ENCODE assay signal across 8 cellular contexts in the genomic region with DNA sequence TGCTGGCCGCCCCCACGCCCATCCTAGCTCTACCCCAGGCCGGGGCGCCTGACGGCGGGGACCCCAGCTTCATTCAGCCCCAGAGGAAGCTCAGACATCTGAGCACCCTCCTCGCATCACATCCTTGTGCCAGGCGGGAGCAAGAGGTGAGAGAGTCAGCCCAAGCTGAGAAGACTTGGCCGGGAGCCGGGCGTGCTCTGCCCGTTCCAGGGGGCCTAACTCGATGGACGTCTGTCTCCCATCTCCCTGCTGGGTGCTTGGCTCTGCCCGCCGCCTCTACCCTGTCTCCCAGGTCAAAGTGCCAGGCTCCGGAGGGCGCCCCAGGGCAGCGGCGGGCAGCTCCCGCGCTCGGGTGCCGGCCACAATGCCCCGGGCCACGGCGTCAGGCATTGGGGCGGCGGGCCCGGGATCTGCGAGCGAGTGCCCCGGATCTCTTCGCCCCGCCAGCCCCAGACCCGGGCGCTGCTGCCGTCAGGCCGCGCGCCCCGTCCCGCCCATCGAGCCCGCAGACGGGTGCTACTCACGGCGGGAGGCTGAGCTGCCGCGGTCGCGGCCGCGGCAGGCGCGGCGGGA. TPM values are rescaled to one million over a fixed set of nuclear protein-coding genes. Genes with fewer than 3 reads are reported as not detected.
DNase-seq lines count a peak whose midpoint lies in the region; ATAC-seq, FAIRE-seq and TF ChIP-seq lines count a peak whose summit lies in the region.

No MANE protein-coding gene starts in this region.

- no peak overlapping the region for H3K27ac ChIP-seq in CD4-positive, alpha-beta memory T cell (ENCODE audit: low read depth, low read length)
- peak overlapping the region; percentile 34 for H3K27ac ChIP-seq in RWPE1
- H3K27ac ChIP-seq in endothelial cell of umbilical vein (ENCODE audit: insufficient read depth, low read depth, low read length) = no peak overlapping the region

- no peaks in the 10 kb centered on the region for H3K9me3 ChIP-seq in CD4-positive, alpha-beta memory T cell (ENCODE audit: control insufficient read depth in 1 of 2, low read length in 2 of 2)
- H3K9me3 ChIP-seq in endothelial cell of umbilical vein (replicated peaks; ENCODE audit: control insufficient read depth, insufficient read depth, low read length) = no peaks in the 10 kb centered on the region

- TF ChIP-seq POLR2A in endothelial cell of umbilical vein (IDR thresholded peaks at IDR 0.05; ENCODE audit: low read depth, low read length) = no peak

- dilution Hi-C loops in endothelial cell of umbilical vein (cut with MboI; ENCODE audit: extremely low pct_ligation_motif_present, low sequenced_read_pairs) = no loop called here

- H3K4me3 Mint-ChIP-seq in CD4-positive, alpha-beta memory T cell = peak overlapping the region; percentile 62 to 82 (median 73)
- peak overlapping the region; percentile 58 for H3K4me3 Mint-ChIP-seq in natural killer cell treated with Interleukin-12 subunit alpha and Interleukin-12 subunit beta and Interleukin-15 and Interleukin-18, amount 100 ng/mL, for 72 hours

- H3K4me2 ChIP-seq in endothelial cell of umbilical vein (ENCODE audit: insufficient read depth, low read length) = peak overlapping the region; percentile 57

- peaks cover 12% of the 10 kb centered on the region for H3K4me1 ChIP-seq in CD4-positive, alpha-beta memory T cell (ENCODE audit: insufficient read depth, low read length)
- peaks cover 6% of the 10 kb centered on the region for H3K4me1 ChIP-seq in endothelial cell of umbilical vein (ENCODE audit: control insufficient read depth, extremely low read depth, insufficient read depth, low read length)

- BruUV-seq in endothelial cell of umbilical vein (replicated peaks; lab: Mats Ljungman, UMichigan) = no TSS peak

- POLR2A ChIA-PET in CD4-positive, alpha-beta memory T cell (lab: Charles Lee; ENCODE audit: partially characterized antibody) = interaction anchor here (0.9 to 2.7 kb wide), 9 partner anchors 36 to 436 kb away, joined by 3 to 17 read pairs (median 6); a partner anchor contains a TSS
- POLR2A ChIA-PET in RWPE1 (lab: Yijun Ruan, JAX; ENCODE audit: low non-redundant PET) (interaction anchor here (0.6 kb wide), 1 partner anchor 914 kb away, joined by 4 read pairs; no protein-coding TSS in a partner anchor), endothelial cell of umbilical vein (lab: Charles Lee) (no interaction called here)

- intact Hi-C loops in CD4-positive, alpha-beta memory T cell (cut with micrococcal nuclease) = loop anchor here (1.0 kb wide), 3 partner anchors 101 to 436 kb away; no protein-coding TSS in a partner anchor
- intact Hi-C loops in endothelial cell of umbilical vein (cut with micrococcal nuclease) = loop anchor here (1.0 to 2.0 kb wide), 5 partner anchors 101 to 294 kb away; no protein-coding TSS in a partner anchor

- H3K27me3 ChIP-seq in CD4-positive, alpha-beta memory T cell (ENCODE audit: insufficient read depth, low read length) = no peaks in the 10 kb centered on the region
- peaks cover 18 to 24% of the 10 kb centered on the region in 2 experiments for H3K27me3 ChIP-seq in endothelial cell of umbilical vein (ENCODE audit: control insufficient read depth in 2 of 2, insufficient read depth in 2 of 2, low read length in 2 of 2)

- ATAC-seq in GM21528 (IDR thresholded peaks at IDR 0.05; ENCODE audit: low FRiP score, unreplicated experiment) = peak; percentile 21
- peak; percentile 66 to 71 for ATAC-seq in natural killer cell treated with Interleukin-12 subunit alpha and Interleukin-12 subunit beta and Interleukin-15 and Interleukin-18, amount 100 ng/mL, for 72 hours
- no peak for ATAC-seq in GM18907 (IDR thresholded peaks at IDR 0.05; ENCODE audit: unreplicated experiment)
- ATAC-seq in HG03457 (IDR thresholded peaks at IDR 0.05; ENCODE audit: unreplicated experiment) = no peak

- TF ChIP-seq CTCF in RWPE1 (conservative IDR thresholded peaks at IDR 0.05; ENCODE audit: low read depth) (no peak), endothelial cell of umbilical vein (IDR thresholded peaks at IDR 0.05; ENCODE audit: extremely low read depth in 1 of 2, insufficient read depth in 1 of 2, low read depth in 1 of 2, low read length in 2 of 2) (no peak)

- H3K4me1 Mint-ChIP-seq in CD4-positive, alpha-beta memory T cell = peaks cover 4 to 10% (median 5%) of the 10 kb centered on the region in 4 donors
- H3K4me1 Mint-ChIP-seq in natural killer cell treated with Interleukin-12 subunit alpha and Interleukin-12 subunit beta and Interleukin-15 and Interleukin-18, amount 100 ng/mL, for 72 hours (ENCODE audit: low read depth in 2 of 2) = peaks cover 5 to 7% of the 10 kb centered on the region in 2 donors

- peak overlapping the region in 1 of 7 donors; percentile 9 for H3K27ac Mint-ChIP-seq in CD4-positive, alpha-beta memory T cell
- H3K27ac Mint-ChIP-seq in natural killer cell treated with Interleukin-12 subunit alpha and Interleukin-12 subunit beta and Interleukin-15 and Interleukin-18, amount 100 ng/mL, for 72 hours = no peak overlapping the region

- peak overlapping the region; percentile 65 for H2AFZ ChIP-seq in endothelial cell of umbilical vein (ENCODE audit: low read depth, low read length)

- H3K36me3 ChIP-seq in CD4-positive, alpha-beta memory T cell (ENCODE audit: insufficient read depth, low read length) = no peaks in the 10 kb centered on the region
- H3K36me3 ChIP-seq in endothelial cell of umbilical vein (ENCODE audit: control insufficient read depth in 2 of 2, extremely low read depth in 1 of 2, insufficient read depth in 2 of 2, low read length in 2 of 2) = no peaks in the 10 kb centered on the region

- FAIRE-seq in endothelial cell of umbilical vein (lab: Jason Lieb, UNC) = no peak

- H4K20me1 ChIP-seq in endothelial cell of umbilical vein (replicated peaks; ENCODE audit: control insufficient read depth, extremely low read depth, insufficient read depth, low read length) = no peaks in the 10 kb centered on the region

- H3K4me3 ChIP-seq in CD4-positive, alpha-beta memory T cell (ENCODE audit: low read length in 2 of 2) = no peak overlapping the region
- H3K4me3 ChIP-seq in endothelial cell of umbilical vein (replicated peaks in 1 of 3; ENCODE audit: insufficient read depth in 1 of 3, low read depth in 1 of 3, low read length in 3 of 3) = peak overlapping the region in 2 of 3 experiments; percentile 5 to 45

- H3K9me1 ChIP-seq in endothelial cell of umbilical vein (replicated peaks; ENCODE audit: control insufficient read depth, extremely low read depth, insufficient read depth, low read length) = no peaks in the 10 kb centered on the region

- H3K9ac ChIP-seq in endothelial cell of umbilical vein (replicated peaks; ENCODE audit: extremely low read depth, insufficient read depth, low read length) = peak overlapping the region; percentile 26

- H3K79me2 ChIP-seq in endothelial cell of umbilical vein (ENCODE audit: control insufficient read depth, insufficient read depth, low read length) = no peaks in the 10 kb centered on the region

- H3K27me3 Mint-ChIP-seq in CD4-positive, alpha-beta memory T cell = peaks cover 6 to 8% of the 10 kb centered on the region in 2 donors
- peaks cover 0 to 15% of the 10 kb centered on the region in 2 donors for H3K27me3 Mint-ChIP-seq in natural killer cell treated with Interleukin-12 subunit alpha and Interleukin-12 subunit beta and Interleukin-15 and Interleukin-18, amount 100 ng/mL, for 72 hours

- no peak for DNase-seq in CD4-positive, alpha-beta memory T cell
- DNase-seq in RWPE1 (ENCODE audit: low spot score) = peak; percentile 63
- no peak for DNase-seq in endothelial cell of umbilical vein (ENCODE audit: low read depth, low spot score)
- DNase-seq in natural killer cell treated with Interleukin-12 subunit alpha and Interleukin-12 subunit beta and Interleukin-15 and Interleukin-18, amount 100 ng/mL, for 72 hours (ENCODE audit: low spot score) = no peak
- DNase-seq in NOMO-1 treated with DMSO at 0.1 percent for 48 hours (lab: John Stamatoyannopoulos, UW; ENCODE audit: unreplicated experiment) = no peak

- CTCF ChIA-PET in CD4-positive, alpha-beta memory T cell (lab: Charles Lee; ENCODE audit: partially characterized antibody) = interaction anchor here (0.7 to 5.6 kb wide), 32 partner anchors 9 to 435 kb away, joined by 3 to 91 read pairs (median 6); no protein-coding TSS in a partner anchor
- CTCF ChIA-PET in RWPE1 (lab: Yijun Ruan, JAX) = interaction anchor here (0.5 to 3.8 kb wide), 18 partner anchors 9 to 370 kb away, joined by 3 to 56 read pairs (median 4); no protein-coding TSS in a partner anchor
- CTCF ChIA-PET in endothelial cell of umbilical vein (lab: Charles Lee) = interaction anchor here (0.7 to 3.6 kb wide), 44 partner anchors 9 to 363 kb away, joined by 3 to 96 read pairs (median 5); no protein-coding TSS in a partner anchor

- H3K9me3 Mint-ChIP-seq in CD4-positive, alpha-beta memory T cell = no peaks in the 10 kb centered on the region
- H3K9me3 Mint-ChIP-seq in natural killer cell treated with Interleukin-12 subunit alpha and Interleukin-12 subunit beta and Interleukin-15 and Interleukin-18, amount 100 ng/mL, for 72 hours = no peaks in the 10 kb centered on the region

- no peaks in the 10 kb centered on the region for H3K36me3 Mint-ChIP-seq in CD4-positive, alpha-beta memory T cell
- H3K36me3 Mint-ChIP-seq in natural killer cell treated with Interleukin-12 subunit alpha and Interleukin-12 subunit beta and Interleukin-15 and Interleukin-18, amount 100 ng/mL, for 72 hours = no peaks in the 10 kb centered on the region

RNA-seq across cellular contexts. Expression of a gene that starts 0.4 kb away (rescaled TPM):
- 1 to 10 TPM; 2.3 to 2.9 TPM for total RNA-seq in CD4-positive, alpha-beta memory T cell
- under 1 TPM in 1 of 2 donors, not detected in 1; 0.93 TPM for polyA plus RNA-seq in CD4-positive, alpha-beta memory T cell
- total RNA-seq in endothelial cell of umbilical vein = 6.7 and 7.5 TPM in 2 replicates
- 2.8 and 2.9 TPM in 2 replicates for polyA plus RNA-seq in endothelial cell of umbilical vein
- 1.4 and 2.5 TPM in 2 replicates for polyA plus RNA-seq in endothelial cell of umbilical vein (2011; cell fraction: cytosol; rRNA removed)
- polyA plus RNA-seq in endothelial cell of umbilical vein (2011; cell fraction: nucleus; rRNA removed) = 7.1 and 10.2 TPM in 2 replicates
- 0.91 and 1.9 TPM in 2 replicates for polyA plus RNA-seq in endothelial cell of umbilical vein (2012)
- polyA minus RNA-seq in endothelial cell of umbilical vein = 4.6 and 7.3 TPM in 2 replicates
- polyA minus RNA-seq in endothelial cell of umbilical vein (2011; cell fraction: cytosol; rRNA and poly(A)+ RNA removed) = 5.5 TPM
- 3.8 and 5.2 TPM in 2 replicates for polyA minus RNA-seq in endothelial cell of umbilical vein (2011; cell fraction: nucleus; rRNA and poly(A)+ RNA removed)
- total RNA-seq in natural killer cell treated with Interleukin-12 subunit alpha and Interleukin-12 subunit beta and Interleukin-15 and Interleukin-18, amount 100 ng/mL, for 72 hours = 1 to 10 TPM in 1 of 2 donors, under 1 TPM in 1; 0.76 to 8.1 TPM

RNA-seq across cellular contexts. Expression of a gene that starts 47.8 kb away (rescaled TPM):
- 10 to 100 TPM; 35.0 to 36.4 TPM for total RNA-seq in CD4-positive, alpha-beta memory T cell
- polyA plus RNA-seq in CD4-positive, alpha-beta memory T cell = 100 to 1,000 TPM in 1 of 2 donors, 10 to 100 TPM in 1; 70.0 to 134 TPM
- 55.3 and 59.2 TPM in 2 replicates for total RNA-seq in endothelial cell of umbilical vein
- polyA plus RNA-seq in endothelial cell of umbilical vein = 31.5 and 37.1 TPM in 2 replicates
- polyA plus RNA-seq in endothelial cell of umbilical vein (2011; cell fraction: cytosol; rRNA removed) = 53.0 and 58.4 TPM in 2 replicates
- polyA plus RNA-seq in endothelial cell of umbilical vein (2011; cell fraction: nucleus; rRNA removed) = 17.8 and 23.0 TPM in 2 replicates
- polyA plus RNA-seq in endothelial cell of umbilical vein (2012) = 37.9 and 70.7 TPM in 2 replicates
- polyA minus RNA-seq in endothelial cell of umbilical vein = 11.1 and 19.4 TPM in 2 replicates
- 36.5 TPM for polyA minus RNA-seq in endothelial cell of umbilical vein (2011; cell fraction: cytosol; rRNA and poly(A)+ RNA removed)
- polyA minus RNA-seq in endothelial cell of umbilical vein (2011; cell fraction: nucleus; rRNA and poly(A)+ RNA removed) = 6.9 and 7.5 TPM in 2 replicates
- total RNA-seq in natural killer cell treated with Interleukin-12 subunit alpha and Interleukin-12 subunit beta and Interleukin-15 and Interleukin-18, amount 100 ng/mL, for 72 hours = 10 to 100 TPM; 55.7 to 65.4 TPM

RNA-seq across cellular contexts. Expression of a gene that starts 49.9 kb away (rescaled TPM):
- 100 to 1,000 TPM; 147 to 155 TPM for total RNA-seq in CD4-positive, alpha-beta memory T cell
- polyA plus RNA-seq in CD4-positive, alpha-beta memory T cell = 10 to 100 TPM; 58.3 to 73.6 TPM
- 110 and 113 TPM in 2 replicates for total RNA-seq in endothelial cell of umbilical vein
- polyA plus RNA-seq in endothelial cell of umbilical vein = 52.1 and 56.0 TPM in 2 replicates
- 72.0 and 73.0 TPM in 2 replicates for polyA plus RNA-seq in endothelial cell of umbilical vein (2011; cell fraction: cytosol; rRNA removed)
- 137 and 144 TPM in 2 replicates for polyA plus RNA-seq in endothelial cell of umbilical vein (2011; cell fraction: nucleus; rRNA removed)
- polyA plus RNA-seq in endothelial cell of umbilical vein (2012) = 55.8 and 64.3 TPM in 2 replicates
- polyA minus RNA-seq in endothelial cell of umbilical vein = 55.3 and 63.4 TPM in 2 replicates
- polyA minus RNA-seq in endothelial cell of umbilical vein (2011; cell fraction: cytosol; rRNA and poly(A)+ RNA removed) = 36.8 TPM
- 38.7 and 53.7 TPM in 2 replicates for polyA minus RNA-seq in endothelial cell of umbilical vein (2011; cell fraction: nucleus; rRNA and poly(A)+ RNA removed)
- 100 to 1,000 TPM; 119 to 132 TPM for total RNA-seq in natural killer cell treated with Interleukin-12 subunit alpha and Interleukin-12 subunit beta and Interleukin-15 and Interleukin-18, amount 100 ng/mL, for 72 hours

Comparison
In these comparisons a context has a peak if more than half of its experiments do, and no peak if none do; other contexts are left out.
1. H3K4me3 ChIP-seq: peak in endothelial cell of umbilical vein (2 of 3); none in CD4-positive, alpha-beta memory T cell (0 of 2).
2. ATAC-seq: peak in GM21528 (single experiment) and natural killer cell treated with Interleukin-12 subunit alpha and Interleukin-12 subunit beta and Interleukin-15 and Interleukin-18, amount 100 ng/mL, for 72 hours (2 of 2); none in GM18907 (single experiment) and HG03457 (single experiment).